ENCODE assay signal across 8 cellular contexts in genomic region chr10:110008518-110009339, GRCh38. TPM values are rescaled to one million over a fixed set of nuclear protein-coding genes. Genes with fewer than 3 reads are reported as not detected.
DNase-seq lines count a peak whose midpoint lies in the region; ATAC-seq and TF ChIP-seq lines count a peak whose summit lies in the region.

No MANE protein-coding gene starts in this region.

- in situ Hi-C loops in astrocyte of the spinal cord (cut with HindIII; ENCODE audit: low sequenced_read_pairs) = loop anchor here (5.0 kb wide), 1 partner anchor 74 kb away; no protein-coding TSS in a partner anchor

- DNase-seq in astrocyte of the spinal cord (ENCODE audit: low read depth, low spot score) (no peak), immature natural killer cell (peak; percentile 44 to 61 (median 55)), cortex of kidney (lab: John Stamatoyannopoulos, UW) (no peak), NCI-H128 (lab: John Stamatoyannopoulos, UW; ENCODE audit: unreplicated experiment) (no peak)
- DNase-seq in stimulated activated CD4-positive, alpha-beta T cell treated with anti-CD3 and anti-CD28 coated beads, Interleukin-4, amount 100 ng/mL, for 1 hour = peak; percentile 29

- H3K27ac Mint-ChIP-seq in immature natural killer cell = peak overlapping the region in 4 of 6 donors; percentile 93 to 98 (median 97)

- peaks cover 49 to 52% of the 10 kb centered on the region in 2 donors for H3K4me1 Mint-ChIP-seq in immature natural killer cell

- peaks cover 0 to 2% (median 2%) of the 10 kb centered on the region in 3 donors for H3K27me3 Mint-ChIP-seq in immature natural killer cell (ENCODE audit: low read depth in 3 of 3)

- no peak overlapping the region for H3K4me3 Mint-ChIP-seq in immature natural killer cell

- H3K9me3 Mint-ChIP-seq in immature natural killer cell = no peaks in the 10 kb centered on the region

- no peak for TF ChIP-seq CTCF in astrocyte of the spinal cord (IDR thresholded peaks at IDR 0.05; ENCODE audit: low read depth, low read length)

- ATAC-seq in GM18868 (IDR thresholded peaks at IDR 0.05; ENCODE audit: unreplicated experiment) (peak; percentile 24), HG03439 (IDR thresholded peaks at IDR 0.05; ENCODE audit: unreplicated experiment) (peak; percentile 18), SK-N-SH treated with all-trans-retinoic acid at 6 μM for 48 hours (peak; percentile 15)

- H3K36me3 Mint-ChIP-seq in immature natural killer cell = no peaks in the 10 kb centered on the region

- peak overlapping the region; percentile 77 for H3K4me3 ChIP-seq in astrocyte of the spinal cord (ENCODE audit: low read depth, low read length)

TF ChIP-seq in SK-N-SH treated with all-trans-retinoic acid at 6 μM for 48 hours, 23 proteins besides CTCF, POLR2A, EP300 and RAD21:
- TF ChIP-seq OSR1 (CRISPR knock-in tag; IDR thresholded peaks at IDR 0.05) (no peak), PPARA (CRISPR knock-in tag; IDR thresholded peaks at IDR 0.05; ENCODE audit: borderline replicate concordance) (no peak), TOX (CRISPR knock-in tag; IDR thresholded peaks at IDR 0.05; ENCODE audit: borderline replicate concordance) (no peak), ARNTL (CRISPR knock-in tag; IDR thresholded peaks at IDR 0.05; ENCODE audit: borderline replicate concordance, low read depth) (no peak), PATZ1 (CRISPR knock-in tag; IDR thresholded peaks at IDR 0.05; ENCODE audit: borderline replicate concordance) (no peak), ZFP3 (CRISPR knock-in tag; IDR thresholded peaks at IDR 0.05) (no peak), CSDC2 (CRISPR knock-in tag; IDR thresholded peaks at IDR 0.05) (no peak), ZFP30 (CRISPR knock-in tag; IDR thresholded peaks at IDR 0.05) (no peak), GLIS3 (CRISPR knock-in tag; IDR thresholded peaks at IDR 0.05) (no peak), ZNF70 (CRISPR knock-in tag; IDR thresholded peaks at IDR 0.05) (no peak), BACH2 (CRISPR knock-in tag; IDR thresholded peaks at IDR 0.05; ENCODE audit: borderline replicate concordance) (no peak)

RNA-seq across cellular contexts. Expression of gene ADD3, which starts 0.9 kb away (rescaled TPM):
- 100 to 1,000 TPM; 336 to 513 (median 447) TPM for polyA plus RNA-seq in immature natural killer cell

Comparison
In these comparisons a context has a peak if more than half of its experiments do, and no peak if none do; other contexts are left out.
1. DNase-seq: peak in immature natural killer cell (3 of 3) and stimulated activated CD4-positive, alpha-beta T cell treated with anti-CD3 and anti-CD28 coated beads, Interleukin-4, amount 100 ng/mL, for 1 hour (single experiment); none in astrocyte of the spinal cord (single experiment), cortex of kidney (single experiment) and NCI-H128 (single experiment).
2. Peak in every context shown above with its lines, with median percentiles within 50 percentile points of each other: ATAC-seq.